Comparison of ENCODE assay signal across 26 cellular contexts in the genomic region with DNA sequence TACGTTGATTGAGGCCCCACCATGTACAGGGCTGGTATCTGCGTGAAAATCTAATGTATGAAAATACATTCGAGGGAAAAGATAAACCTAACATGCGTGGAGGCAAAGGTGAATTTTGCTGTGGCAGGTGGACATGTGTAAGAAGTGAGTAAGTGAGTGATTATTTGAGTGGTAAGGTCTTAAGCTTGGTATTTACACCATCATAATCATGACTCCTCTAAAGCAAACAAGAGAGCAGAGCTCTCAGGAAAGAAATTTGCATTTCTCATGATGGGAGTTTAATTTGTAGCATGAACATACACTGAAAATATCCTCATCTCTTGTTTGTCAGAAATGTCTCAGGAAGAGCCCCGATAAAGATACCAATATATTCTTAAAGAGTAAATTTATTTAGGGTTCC.
"Had no signal": no experiment of that assay in that cellular context is flagged by ENCODE, and none has a peak within 500 bp of the region (broad histone marks: within the 10 kb centered on the region; RNA-seq: fewer than 3 reads in every experiment).

No MANE protein-coding gene starts in this region.

- H3K9me3 Mint-ChIP-seq: activated CD4-positive, alpha-beta memory T cell treated with anti-CD3 and anti-CD28 coated beads, Interleukin-2, amount 10 ng/mL, durations not matched to agents 7 days and 5 days; activated CD4-positive, alpha-beta T cell treated with anti-CD3 and anti-CD28 coated beads, Interleukin-2, amount 10 ng/mL, durations not matched to agents 7 days and 5 days; activated naive CD4-positive, alpha-beta T cell treated with anti-CD3 and anti-CD28 coated beads, Interleukin-2, amount 50 U/mL, for 24 hours; activated naive CD8-positive, alpha-beta T cell treated with anti-CD3 and anti-CD28 coated beads for 36 hours; activated naive CD8-positive, alpha-beta T cell treated with anti-CD3 and anti-CD28 coated beads, Interleukin-2, amount 50 U/mL, for 24 hours; activated T-cell treated with anti-CD3 and anti-CD28 coated beads, Interleukin-2, amount 50 U/mL, for 24 hours; brain; dendritic cell treated with granulocyte-macrophage colony-stimulating factor and Interleukin-4, amounts not matched to agents 40 ng/mL and 50 ng/mL, for 4 days; endodermal cell had no signal

- H3K4me3 Mint-ChIP-seq: activated CD4-positive, alpha-beta memory T cell treated with anti-CD3 and anti-CD28 coated beads, Interleukin-2, amount 10 ng/mL, durations not matched to agents 7 days and 5 days; activated CD4-positive, alpha-beta T cell treated with anti-CD3 and anti-CD28 coated beads, Interleukin-2, amount 10 ng/mL, durations not matched to agents 7 days and 5 days; activated naive CD4-positive, alpha-beta T cell treated with anti-CD3 and anti-CD28 coated beads, Interleukin-2, amount 50 U/mL, for 24 hours; activated naive CD8-positive, alpha-beta T cell treated with anti-CD3 and anti-CD28 coated beads for 36 hours; activated naive CD8-positive, alpha-beta T cell treated with anti-CD3 and anti-CD28 coated beads, Interleukin-2, amount 50 U/mL, for 24 hours; activated T-cell treated with anti-CD3 and anti-CD28 coated beads, Interleukin-2, amount 50 U/mL, for 24 hours; activated T-cell treated with anti-CD3 and anti-CD28 coated beads, Interleukin-2, amount 50 U/mL, for 72 hours; brain; central memory CD8-positive, alpha-beta T cell; dendritic cell treated with granulocyte-macrophage colony-stimulating factor and Interleukin-4, amounts not matched to agents 40 ng/mL and 50 ng/mL, for 4 days; endodermal cell had no signal

- H3K27me3 Mint-ChIP-seq: activated CD4-positive, alpha-beta memory T cell treated with anti-CD3 and anti-CD28 coated beads, Interleukin-2, amount 10 ng/mL, durations not matched to agents 7 days and 5 days; activated naive CD8-positive, alpha-beta T cell treated with anti-CD3 and anti-CD28 coated beads, Interleukin-2, amount 50 U/mL, for 24 hours; activated T-cell treated with anti-CD3 and anti-CD28 coated beads, Interleukin-2, amount 50 U/mL, for 24 hours; central memory CD8-positive, alpha-beta T cell; dendritic cell treated with granulocyte-macrophage colony-stimulating factor and Interleukin-4, amounts not matched to agents 40 ng/mL and 50 ng/mL, for 4 days had no signal

- H3K27ac Mint-ChIP-seq: activated CD4-positive, alpha-beta memory T cell treated with anti-CD3 and anti-CD28 coated beads, Interleukin-2, amount 10 ng/mL, durations not matched to agents 7 days and 5 days; activated CD4-positive, alpha-beta T cell treated with anti-CD3 and anti-CD28 coated beads, Interleukin-2, amount 10 ng/mL, durations not matched to agents 7 days and 5 days; activated naive CD4-positive, alpha-beta T cell treated with anti-CD3 and anti-CD28 coated beads, Interleukin-2, amount 50 U/mL, for 24 hours; activated naive CD8-positive, alpha-beta T cell treated with anti-CD3 and anti-CD28 coated beads for 36 hours; activated naive CD8-positive, alpha-beta T cell treated with anti-CD3 and anti-CD28 coated beads, Interleukin-2, amount 50 U/mL, for 24 hours; activated T-cell treated with anti-CD3 and anti-CD28 coated beads, Interleukin-2, amount 50 U/mL, for 24 hours; activated T-cell treated with anti-CD3 and anti-CD28 coated beads, Interleukin-2, amount 50 U/mL, for 72 hours; brain; dendritic cell treated with granulocyte-macrophage colony-stimulating factor and Interleukin-4, amounts not matched to agents 40 ng/mL and 50 ng/mL, for 4 days; endodermal cell had no signal

- DNase-seq: activated CD4-positive, alpha-beta memory T cell treated with anti-CD3 and anti-CD28 coated beads, Interleukin-2, amount 10 ng/mL, durations not matched to agents 7 days and 5 days; activated CD4-positive, alpha-beta T cell treated with anti-CD3 and anti-CD28 coated beads for 1 hour; activated CD4-positive, alpha-beta T cell treated with anti-CD3 and anti-CD28 coated beads for 4 hours; activated CD4-positive, alpha-beta T cell treated with anti-CD3 and anti-CD28 coated beads, Interleukin-2, amount 10 ng/mL, durations not matched to agents 7 days and 5 days; activated CD4-positive, alpha-beta T cell treated with anti-CD3 and anti-CD28 coated beads, Interleukin-2, amount 50 U/mL, for 4 hours; activated CD8-positive, alpha-beta memory T cell treated with anti-CD3 and anti-CD28 coated beads, Interleukin-2, amount 50 U/mL, for 48 hours; activated gamma-delta T cell; activated naive CD4-positive, alpha-beta T cell treated with Interleukin-2 at 50 U/mL for 16 hours; activated naive CD8-positive, alpha-beta T cell treated with anti-CD3 and anti-CD28 coated beads for 36 hours; activated naive CD8-positive, alpha-beta T cell treated with anti-CD3 and anti-CD28 coated beads, Interleukin-2, amount 50 U/mL, for 24 hours; activated T-cell treated with anti-CD3 and anti-CD28 coated beads for 4 hours; activated T-cell treated with anti-CD3 and anti-CD28 coated beads, Interleukin-2, amount 50 U/mL, for 24 hours; activated T-cell treated with anti-CD3 and anti-CD28 coated beads, Interleukin-2, amount 50 U/mL, for 72 hours; adrenal gland; amygdala; aorta; dorsolateral prefrontal cortex; effector memory CD4-positive, alpha-beta T cell; endodermal cell; foreskin fibroblast; head of caudate nucleus; T-helper 2 cell had no signal

- H3K4me1 Mint-ChIP-seq: activated CD4-positive, alpha-beta memory T cell treated with anti-CD3 and anti-CD28 coated beads, Interleukin-2, amount 10 ng/mL, durations not matched to agents 7 days and 5 days; activated CD4-positive, alpha-beta T cell treated with anti-CD3 and anti-CD28 coated beads, Interleukin-2, amount 10 ng/mL, durations not matched to agents 7 days and 5 days; activated naive CD4-positive, alpha-beta T cell treated with anti-CD3 and anti-CD28 coated beads, Interleukin-2, amount 50 U/mL, for 24 hours; activated naive CD8-positive, alpha-beta T cell treated with anti-CD3 and anti-CD28 coated beads for 36 hours; activated naive CD8-positive, alpha-beta T cell treated with anti-CD3 and anti-CD28 coated beads, Interleukin-2, amount 50 U/mL, for 24 hours; central memory CD8-positive, alpha-beta T cell; endodermal cell had no signal

- H3K36me3 Mint-ChIP-seq: activated naive CD4-positive, alpha-beta T cell treated with anti-CD3 and anti-CD28 coated beads, Interleukin-2, amount 50 U/mL, for 24 hours; activated naive CD8-positive, alpha-beta T cell treated with anti-CD3 and anti-CD28 coated beads for 36 hours; brain had no signal
